In genomic region chr11:3056296-3057068, GRCh38 we compare ENCODE assay signal across 8 cellular contexts.
DNase-seq lines count a peak whose midpoint lies in the region; ATAC-seq lines count a peak whose summit lies in the region.

No MANE protein-coding gene starts in this region.

- ATAC-seq in GM18511 (IDR thresholded peaks at IDR 0.05; ENCODE audit: unreplicated experiment) = peak; percentile 5

- DNase-seq in NCI-H69 (lab: John Stamatoyannopoulos, UW) (peak; percentile 54), kidney tubule cell (ENCODE audit: low spot score) (peak; percentile 18), Kasumi-1 (lab: John Stamatoyannopoulos, UW) (no peak), cortex of kidney (lab: John Stamatoyannopoulos, UW) (no peak), globus pallidus (ENCODE audit: low spot score) (no peak)
- peak; percentile 49 for DNase-seq in stimulated activated CD8-positive, alpha-beta memory T cell treated with anti-CD3 and anti-CD28 coated beads, Interleukin-4, amount 100 ng/mL, for 48 hours

- H3K27ac ChIP-seq in angular gyrus (ENCODE audit: low read depth, low read length) = peak overlapping the region; percentile 60

Comparison
In these comparisons a context has a peak if more than half of its experiments do, and no peak if none do; other contexts are left out.
1. DNase-seq: peak in NCI-H69 (single experiment), kidney tubule cell (single experiment) and stimulated activated CD8-positive, alpha-beta memory T cell treated with anti-CD3 and anti-CD28 coated beads, Interleukin-4, amount 100 ng/mL, for 48 hours (single experiment); none in Kasumi-1 (0 of 2), cortex of kidney (single experiment) and globus pallidus (single experiment).